1 cellular context compared by ENCODE assay signal in genomic region chr11:1358286-1358685, GRCh38.
TF ChIP-seq lines count a peak whose summit lies in the region.

No MANE protein-coding gene starts in this region.

TF ChIP-seq in HepG2, 621 proteins besides CTCF, POLR2A, EP300 and RAD21:
- TF ChIP-seq HOXA9 (CRISPR knock-in tag; IDR thresholded peaks at IDR 0.05; ENCODE audit: borderline replicate concordance) = no peak
- TF ChIP-seq IRX3 (CRISPR knock-in tag; IDR thresholded peaks at IDR 0.05; ENCODE audit: borderline replicate concordance, low read depth) = no peak
- no peak for TF ChIP-seq ZNF800 (CRISPR knock-in tag; IDR thresholded peaks at IDR 0.05)
- TF ChIP-seq MXI1 (IDR thresholded peaks at IDR 0.05; ENCODE audit: borderline replicate concordance, low read depth, low read length) = no peak
- peak; percentile 46; the same call in 1 of the 2 replicates for TF ChIP-seq ZFX (CRISPR knock-in tag; IDR thresholded peaks at IDR 0.05; ENCODE audit: low read depth)
- TF ChIP-seq ETV5 (CRISPR knock-in tag; IDR thresholded peaks at IDR 0.05; ENCODE audit: borderline replicate concordance) = 0 out of 2 replicates have a peak, but pooled peaks have one; percentile 14
- peak; percentile 49 for TF ChIP-seq STAG1 (CRISPR knock-in tag; IDR thresholded peaks at IDR 0.05)
- peak; percentile 55 for TF ChIP-seq ZNF687 (CRISPR knock-in tag; IDR thresholded peaks at IDR 0.05)
- TF ChIP-seq BCLAF1 (IDR thresholded peaks at IDR 0.05) = no peak
